Comparison of ENCODE assay signal across 17 cellular contexts in genomic region chr3:194381460-194381875, GRCh38. TPM values are rescaled to one million over a fixed set of nuclear protein-coding genes. Genes with fewer than 3 reads are reported as not detected.
DNase-seq lines count a peak whose midpoint lies in the region; ATAC-seq and TF ChIP-seq lines count a peak whose summit lies in the region.
"Had no signal": no experiment of that assay in that cellular context is flagged by ENCODE, and none has a peak within 500 bp of the region (broad histone marks: within the 10 kb centered on the region; RNA-seq: fewer than 3 reads in every experiment).

No MANE protein-coding gene starts in this region.

- H3K4me3 Mint-ChIP-seq in CD14-positive monocyte (no peak overlapping the region), nephron progenitor cell (no peak overlapping the region)
- H3K4me3 Mint-ChIP-seq in activated naive CD4-positive, alpha-beta T cell treated with anti-CD3 and anti-CD28 coated beads, Interleukin-2, amount 10 ng/mL, durations not matched to agents 7 days and 5 days, result no peak overlapping the region
- H3K4me3 Mint-ChIP-seq: activated B cell treated with CpG ODN at 0.5 μM for 24 hours had no signal

- no peaks in the 10 kb centered on the region for H3K36me3 ChIP-seq in breast epithelium
- H3K36me3 ChIP-seq: heart left ventricle had no signal

- no peak overlapping the region for H3K27ac Mint-ChIP-seq in CD14-positive monocyte
- H3K27ac Mint-ChIP-seq in nephron progenitor cell, result no peak overlapping the region
- H3K27ac Mint-ChIP-seq in activated naive CD4-positive, alpha-beta T cell treated with anti-CD3 and anti-CD28 coated beads, Interleukin-2, amount 10 ng/mL, durations not matched to agents 7 days and 5 days, result no peak overlapping the region
- H3K27ac Mint-ChIP-seq: activated B cell treated with CpG ODN at 0.5 μM for 24 hours had no signal

- no peak for TF ChIP-seq POLR2A in breast epithelium (IDR thresholded peaks at IDR 0.05)

- no peak for ATAC-seq in GM19455 (IDR thresholded peaks at IDR 0.05; ENCODE audit: unreplicated experiment)

- H3K4me1 ChIP-seq in breast epithelium, result no peaks in the 10 kb centered on the region
- H3K4me1 ChIP-seq: heart left ventricle had no signal

- no peak overlapping the region for H3K27ac ChIP-seq in breast epithelium
- H3K27ac ChIP-seq: heart left ventricle had no signal

- H3K27me3 Mint-ChIP-seq in CD14-positive monocyte (ENCODE audit: low read depth in 3 of 3) (peaks cover 14 to 29% (median 20%) of the 10 kb centered on the region in 3 donors), nephron progenitor cell (ENCODE audit: low read depth, poor library complexity) (peaks cover 28% of the 10 kb centered on the region)
- H3K27me3 Mint-ChIP-seq in activated naive CD4-positive, alpha-beta T cell treated with anti-CD3 and anti-CD28 coated beads, Interleukin-2, amount 10 ng/mL, durations not matched to agents 7 days and 5 days, result peaks cover 52% of the 10 kb centered on the region

- TF ChIP-seq CTCF in CD14-positive monocyte (IDR thresholded peaks at IDR 0.05) (no peak), breast epithelium (IDR thresholded peaks at IDR 0.05) (no peak), nephron progenitor cell (IDR thresholded peaks at IDR 0.05) (no peak)

- H3K4me1 Mint-ChIP-seq in CD14-positive monocyte, result no peaks in the 10 kb centered on the region
- H3K4me1 Mint-ChIP-seq in nephron progenitor cell, result peaks cover 69% of the 10 kb centered on the region
- no peaks in the 10 kb centered on the region for H3K4me1 Mint-ChIP-seq in activated naive CD4-positive, alpha-beta T cell treated with anti-CD3 and anti-CD28 coated beads, Interleukin-2, amount 10 ng/mL, durations not matched to agents 7 days and 5 days
- H3K4me1 Mint-ChIP-seq: activated B cell treated with CpG ODN at 0.5 μM for 24 hours had no signal

- CTCF ChIA-PET in activated naive CD4-positive, alpha-beta T cell treated with anti-CD3 and anti-CD28 coated beads, Interleukin-2, amount 10 ng/mL, durations not matched to agents 7 days and 5 days (lab: Charles Lee), result no interaction called here

- intact Hi-C loops in CD14-positive monocyte (cut with micrococcal nuclease) (no loop called here), breast epithelium (cut with DNase I; ENCODE audit: low total_unique reads) (no loop called here)

- no peaks in the 10 kb centered on the region for H3K9me3 ChIP-seq in breast epithelium
- H3K9me3 ChIP-seq: heart left ventricle had no signal

- peak; percentile 31 for DNase-seq in CD14-positive monocyte (ENCODE audit: low spot score)
- peak; percentile 13 for DNase-seq in NCI-H2029 treated with DMSO at 0.1 percent for 48 hours (lab: John Stamatoyannopoulos, UW)
- no peak for DNase-seq in breast epithelium (ENCODE audit: low spot score in 2 of 2)
- peak; percentile 21 for DNase-seq in medulla oblongata (ENCODE audit: extremely low spot score)
- DNase-seq in nephron progenitor cell, result no peak
- DNase-seq in activated naive CD4-positive, alpha-beta T cell treated with anti-CD3 and anti-CD28 coated beads, Interleukin-2, amount 10 ng/mL, durations not matched to agents 7 days and 5 days, result no peak
- DNase-seq in activated CD8-positive, alpha-beta memory T cell treated with anti-CD3 and anti-CD28 coated beads for 24 hours, result no peak
- DNase-seq: activated B cell treated with CpG ODN at 0.5 μM for 24 hours; activated T-cell treated with anti-CD3 and anti-CD28 coated beads, Interleukin-2, amount 50 U/mL, for 48 hours; heart left ventricle; mesenchymal stem cell; NCI-H446; SHP77; stimulated activated CD4-positive, alpha-beta T cell treated with anti-CD3 and anti-CD28 coated beads, Interleukin-4, amount 100 ng/mL, for 1 hour; stimulated activated naive CD4-positive, alpha-beta T cell treated with Interleukin-2 at 50 U/mL for 16 hours had no signal

- H3K4me3 ChIP-seq in breast epithelium, result peak overlapping the region in 2 of 3 donors; percentile 33 to 44
- H3K4me3 ChIP-seq: heart left ventricle had no signal

- no peaks in the 10 kb centered on the region for H3K36me3 Mint-ChIP-seq in CD14-positive monocyte
- H3K36me3 Mint-ChIP-seq in nephron progenitor cell (ENCODE audit: low read depth), result no peaks in the 10 kb centered on the region
- no peaks in the 10 kb centered on the region for H3K36me3 Mint-ChIP-seq in activated naive CD4-positive, alpha-beta T cell treated with anti-CD3 and anti-CD28 coated beads, Interleukin-2, amount 10 ng/mL, durations not matched to agents 7 days and 5 days

- H3K9me3 Mint-ChIP-seq in CD14-positive monocyte, result no peaks in the 10 kb centered on the region
- H3K9me3 Mint-ChIP-seq in nephron progenitor cell, result no peaks in the 10 kb centered on the region
- no peaks in the 10 kb centered on the region for H3K9me3 Mint-ChIP-seq in activated naive CD4-positive, alpha-beta T cell treated with anti-CD3 and anti-CD28 coated beads, Interleukin-2, amount 10 ng/mL, durations not matched to agents 7 days and 5 days
- H3K9me3 Mint-ChIP-seq: activated B cell treated with CpG ODN at 0.5 μM for 24 hours had no signal

- H3K27me3 ChIP-seq in breast epithelium, result peaks cover 0 to 3% of the 10 kb centered on the region in 2 donors

RNA-seq across cellular contexts. Expression of gene LRRC15, which starts 11.9 kb away (rescaled TPM):
- polyA plus RNA-seq in CD14-positive monocyte, result not detected
- total RNA-seq in breast epithelium, result under 1 TPM; 0.15 to 0.48 (median 0.33) TPM
- total RNA-seq: activated B cell treated with CpG ODN at 0.5 μM for 24 hours had no signal

RNA-seq across cellular contexts. Expression of gene GP5, which starts 17.6 kb away (rescaled TPM):
- polyA plus RNA-seq in CD14-positive monocyte, result under 1 TPM in 1 of 2 donors, not detected in 1; 0.12 TPM
- total RNA-seq in breast epithelium, result under 1 TPM in 1 of 3 donors, not detected in 2; 0.16 TPM
- total RNA-seq: osteocyte had no signal

RNA-seq across cellular contexts. Expression of gene CPN2, which starts 30.3 kb away (rescaled TPM):
- not detected for polyA plus RNA-seq in CD14-positive monocyte
- total RNA-seq in breast epithelium, result under 1 TPM in 1 of 3 donors, not detected in 2; 0.16 TPM
- total RNA-seq: activated B cell treated with CpG ODN at 0.5 μM for 24 hours, osteocyte had no signal

Comparison
In these comparisons a context has a peak if more than half of its experiments do, and no peak if none do; other contexts are left out.
1. DNase-seq: peak in CD14-positive monocyte (single experiment), NCI-H2029 treated with DMSO at 0.1 percent for 48 hours (single experiment) and medulla oblongata (single experiment); none in breast epithelium (0 of 2), nephron progenitor cell (single experiment), activated naive CD4-positive, alpha-beta T cell treated with anti-CD3 and anti-CD28 coated beads, Interleukin-2, amount 10 ng/mL, durations not matched to agents 7 days and 5 days (single experiment) and activated CD8-positive, alpha-beta memory T cell treated with anti-CD3 and anti-CD28 coated beads for 24 hours (single experiment).